In the genomic region with DNA sequence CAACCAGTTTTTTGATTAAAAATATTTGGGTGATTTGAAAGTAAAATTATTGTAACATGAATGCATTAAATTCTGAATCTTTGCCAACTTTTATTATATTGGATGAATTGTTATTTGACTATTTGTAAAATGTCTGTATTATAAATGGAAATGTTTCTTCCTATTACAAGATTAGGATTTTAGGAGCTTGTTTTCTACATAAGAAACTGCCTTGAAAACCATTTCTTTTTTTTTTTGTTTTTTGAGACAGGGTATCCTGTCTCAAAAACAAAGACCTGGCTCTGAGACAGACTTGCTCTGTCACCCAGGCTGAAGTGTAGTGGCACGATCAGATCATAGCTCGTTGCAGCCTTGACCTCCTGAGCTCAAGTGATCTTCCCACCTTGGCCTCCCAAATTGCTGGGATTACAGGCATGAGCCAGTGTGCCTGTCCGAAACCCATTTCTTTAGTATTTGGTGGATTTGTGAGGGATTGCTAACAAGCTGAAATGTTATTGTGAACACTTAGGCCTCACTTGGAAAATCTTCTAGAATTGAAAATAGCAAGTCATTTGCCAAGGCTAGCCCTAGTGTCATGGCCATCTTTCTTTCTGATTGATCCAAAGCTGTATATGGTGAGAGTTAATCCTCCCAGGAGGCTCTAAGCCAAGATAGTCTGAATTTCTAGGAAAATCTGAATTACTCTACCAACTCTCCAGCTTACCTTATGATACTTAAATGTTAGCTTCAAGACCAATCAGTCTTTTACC, we compare ENCODE assay signal across 1 cellular context.
TF ChIP-seq lines count a peak whose summit lies in the region.

No MANE protein-coding gene starts in this region.

TF ChIP-seq in GM23338, 12 proteins besides CTCF, POLR2A, EP300 and RAD21 (continued from another document):
- TF ChIP-seq, protein P1, sequence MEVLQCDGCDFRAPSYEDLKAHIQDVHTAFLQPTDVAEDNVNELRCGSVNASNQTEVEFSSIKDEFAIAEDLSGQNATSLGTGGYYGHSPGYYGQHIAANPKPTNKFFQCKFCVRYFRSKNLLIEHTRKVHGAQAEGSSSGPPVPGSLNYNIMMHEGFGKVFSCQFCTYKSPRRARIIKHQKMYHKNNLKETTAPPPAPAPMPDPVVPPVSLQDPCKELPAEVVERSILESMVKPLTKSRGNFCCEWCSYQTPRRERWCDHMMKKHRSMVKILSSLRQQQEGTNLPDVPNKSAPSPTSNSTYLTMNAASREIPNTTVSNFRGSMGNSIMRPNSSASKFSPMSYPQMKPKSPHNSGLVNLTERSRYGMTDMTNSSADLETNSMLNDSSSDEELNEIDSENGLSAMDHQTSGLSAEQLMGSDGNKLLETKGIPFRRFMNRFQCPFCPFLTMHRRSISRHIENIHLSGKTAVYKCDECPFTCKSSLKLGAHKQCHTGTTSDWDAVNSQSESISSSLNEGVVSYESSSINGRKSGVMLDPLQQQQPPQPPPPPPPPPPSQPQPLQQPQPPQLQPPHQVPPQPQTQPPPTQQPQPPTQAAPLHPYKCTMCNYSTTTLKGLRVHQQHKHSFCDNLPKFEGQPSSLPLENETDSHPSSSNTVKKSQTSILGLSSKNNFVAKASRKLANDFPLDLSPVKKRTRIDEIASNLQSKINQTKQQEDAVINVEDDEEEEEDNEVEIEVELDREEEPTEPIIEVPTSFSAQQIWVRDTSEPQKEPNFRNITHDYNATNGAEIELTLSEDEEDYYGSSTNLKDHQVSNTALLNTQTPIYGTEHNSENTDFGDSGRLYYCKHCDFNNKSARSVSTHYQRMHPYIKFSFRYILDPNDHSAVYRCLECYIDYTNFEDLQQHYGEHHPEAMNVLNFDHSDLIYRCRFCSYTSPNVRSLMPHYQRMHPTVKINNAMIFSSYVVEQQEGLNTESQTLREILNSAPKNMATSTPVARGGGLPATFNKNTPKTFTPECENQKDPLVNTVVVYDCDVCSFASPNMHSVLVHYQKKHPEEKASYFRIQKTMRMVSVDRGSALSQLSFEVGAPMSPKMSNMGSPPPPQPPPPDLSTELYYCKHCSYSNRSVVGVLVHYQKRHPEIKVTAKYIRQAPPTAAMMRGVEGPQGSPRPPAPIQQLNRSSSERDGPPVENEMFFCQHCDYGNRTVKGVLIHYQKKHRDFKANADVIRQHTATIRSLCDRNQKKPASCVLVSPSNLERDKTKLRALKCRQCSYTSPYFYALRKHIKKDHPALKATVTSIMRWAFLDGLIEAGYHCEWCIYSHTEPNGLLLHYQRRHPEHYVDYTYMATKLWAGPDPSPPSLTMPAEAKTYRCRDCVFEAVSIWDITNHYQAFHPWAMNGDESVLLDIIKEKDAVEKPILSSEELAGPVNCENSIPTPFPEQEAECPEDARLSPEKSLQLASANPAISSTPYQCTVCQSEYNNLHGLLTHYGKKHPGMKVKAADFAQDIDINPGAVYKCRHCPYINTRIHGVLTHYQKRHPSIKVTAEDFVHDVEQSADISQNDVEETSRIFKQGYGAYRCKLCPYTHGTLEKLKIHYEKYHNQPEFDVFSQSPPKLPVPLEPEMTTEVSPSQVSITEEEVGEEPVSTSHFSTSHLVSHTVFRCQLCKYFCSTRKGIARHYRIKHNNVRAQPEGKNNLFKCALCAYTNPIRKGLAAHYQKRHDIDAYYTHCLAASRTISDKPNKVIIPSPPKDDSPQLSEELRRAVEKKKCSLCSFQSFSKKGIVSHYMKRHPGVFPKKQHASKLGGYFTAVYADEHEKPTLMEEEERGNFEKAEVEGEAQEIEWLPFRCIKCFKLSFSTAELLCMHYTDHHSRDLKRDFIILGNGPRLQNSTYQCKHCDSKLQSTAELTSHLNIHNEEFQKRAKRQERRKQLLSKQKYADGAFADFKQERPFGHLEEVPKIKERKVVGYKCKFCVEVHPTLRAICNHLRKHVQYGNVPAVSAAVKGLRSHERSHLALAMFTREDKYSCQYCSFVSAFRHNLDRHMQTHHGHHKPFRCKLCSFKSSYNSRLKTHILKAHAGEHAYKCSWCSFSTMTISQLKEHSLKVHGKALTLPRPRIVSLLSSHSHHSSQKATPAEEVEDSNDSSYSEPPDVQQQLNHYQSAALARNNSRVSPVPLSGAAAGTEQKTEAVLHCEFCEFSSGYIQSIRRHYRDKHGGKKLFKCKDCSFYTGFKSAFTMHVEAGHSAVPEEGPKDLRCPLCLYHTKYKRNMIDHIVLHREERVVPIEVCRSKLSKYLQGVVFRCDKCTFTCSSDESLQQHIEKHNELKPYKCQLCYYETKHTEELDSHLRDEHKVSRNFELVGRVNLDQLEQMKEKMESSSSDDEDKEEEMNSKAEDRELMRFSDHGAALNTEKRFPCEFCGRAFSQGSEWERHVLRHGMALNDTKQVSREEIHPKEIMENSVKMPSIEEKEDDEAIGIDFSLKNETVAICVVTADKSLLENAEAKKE (CRISPR knock-in tag; IDR thresholded peaks at IDR 0.05): no peak
- no peak for TF ChIP-seq ZNF331 (CRISPR knock-in tag; IDR thresholded peaks at IDR 0.05; ENCODE audit: low read depth)
- TF ChIP-seq, protein P2, sequence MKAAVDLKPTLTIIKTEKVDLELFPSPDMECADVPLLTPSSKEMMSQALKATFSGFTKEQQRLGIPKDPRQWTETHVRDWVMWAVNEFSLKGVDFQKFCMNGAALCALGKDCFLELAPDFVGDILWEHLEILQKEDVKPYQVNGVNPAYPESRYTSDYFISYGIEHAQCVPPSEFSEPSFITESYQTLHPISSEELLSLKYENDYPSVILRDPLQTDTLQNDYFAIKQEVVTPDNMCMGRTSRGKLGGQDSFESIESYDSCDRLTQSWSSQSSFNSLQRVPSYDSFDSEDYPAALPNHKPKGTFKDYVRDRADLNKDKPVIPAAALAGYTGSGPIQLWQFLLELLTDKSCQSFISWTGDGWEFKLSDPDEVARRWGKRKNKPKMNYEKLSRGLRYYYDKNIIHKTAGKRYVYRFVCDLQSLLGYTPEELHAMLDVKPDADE (IDR thresholded peaks at IDR 0.05): no peak
